Comparison of ENCODE assay signal across 15 cellular contexts in genomic region chr18:59512025-59512710, GRCh38.
"Had no signal": no experiment of that assay in that cellular context is flagged by ENCODE, and none has a peak within 500 bp of the region (broad histone marks: within the 10 kb centered on the region; RNA-seq: fewer than 3 reads in every experiment).

No MANE protein-coding gene starts in this region.

- H3K27me3 ChIP-seq: heart left ventricle, testis had no signal

- H3K9me3 ChIP-seq: heart left ventricle, testis had no signal

- H3K36me3 Mint-ChIP-seq: activated naive CD4-positive, alpha-beta T cell treated with anti-CD3 and anti-CD28 coated beads, Interleukin-2, amount 50 U/mL, for 72 hours had no signal

- H3K4me1 Mint-ChIP-seq: stimulated activated naive CD8-positive, alpha-beta T cell treated with anti-CD3 and anti-CD28 coated beads, Interleukin-15, amount 100 ng/mL, for 72 hours had no signal

- DNase-seq: activated CD4-positive, alpha-beta T cell treated with anti-CD3 and anti-CD28 coated beads, Interleukin-2, amount 50 U/mL, for 4 hours; activated CD4-positive, CD25-positive, alpha-beta regulatory T cell treated with anti-CD3 and anti-CD28 coated beads, Interleukin-2, amount 50 U/mL, for 72 hours; activated effector memory CD4-positive, alpha-beta T cell treated with anti-CD3 and anti-CD28 coated beads, Interleukin-2, amount 50 U/mL, for 16 hours; activated T-cell treated with anti-CD3 and anti-CD28 coated beads, Interleukin-2, amount 50 U/mL, for 4 hours; amygdala; dorsolateral prefrontal cortex; foreskin melanocyte; heart left ventricle; nephron progenitor cell; stimulated activated CD4-positive, alpha-beta T cell treated with anti-CD3 and anti-CD28 coated beads, Interleukin-4, amount 100 ng/mL, for 24 hours; stimulated activated naive CD8-positive, alpha-beta T cell treated with anti-CD3 and anti-CD28 coated beads, Interleukin-15, amount 100 ng/mL, for 72 hours; T-helper 9 cell; testis had no signal

- ATAC-seq: activated naive CD4-positive, alpha-beta T cell treated with anti-CD3 and anti-CD28 coated beads, Interleukin-2, amount 50 U/mL, for 72 hours; activated T-cell treated with anti-CD3 and anti-CD28 coated beads, Interleukin-2, amount 50 U/mL, for 4 hours; heart left ventricle; left lobe of liver; stimulated activated naive CD8-positive, alpha-beta T cell treated with anti-CD3 and anti-CD28 coated beads, Interleukin-15, amount 100 ng/mL, for 72 hours had no signal

- H3K9me3 Mint-ChIP-seq: activated naive CD4-positive, alpha-beta T cell treated with anti-CD3 and anti-CD28 coated beads, Interleukin-2, amount 50 U/mL, for 72 hours; activated T-cell treated with anti-CD3 and anti-CD28 coated beads, Interleukin-2, amount 50 U/mL, for 4 hours; stimulated activated naive CD8-positive, alpha-beta T cell treated with anti-CD3 and anti-CD28 coated beads, Interleukin-15, amount 100 ng/mL, for 72 hours had no signal

- H3K4me3 Mint-ChIP-seq: activated T-cell treated with anti-CD3 and anti-CD28 coated beads, Interleukin-2, amount 50 U/mL, for 4 hours; nephron progenitor cell; stimulated activated naive CD8-positive, alpha-beta T cell treated with anti-CD3 and anti-CD28 coated beads, Interleukin-15, amount 100 ng/mL, for 72 hours had no signal

- H3K27ac ChIP-seq: dorsolateral prefrontal cortex, testis had no signal

- H3K27ac Mint-ChIP-seq: activated naive CD4-positive, alpha-beta T cell treated with anti-CD3 and anti-CD28 coated beads, Interleukin-2, amount 50 U/mL, for 72 hours; nephron progenitor cell; stimulated activated naive CD8-positive, alpha-beta T cell treated with anti-CD3 and anti-CD28 coated beads, Interleukin-15, amount 100 ng/mL, for 72 hours had no signal

- H3K36me3 ChIP-seq: heart left ventricle had no signal

- H3K4me3 ChIP-seq: dorsolateral prefrontal cortex, heart left ventricle, testis had no signal
